ENCODE assay signal across 11 cellular contexts in genomic region chr17:17960500-17961050, GRCh38. TPM values are rescaled to one million over a fixed set of nuclear protein-coding genes. Genes with fewer than 3 reads are reported as not detected.
DNase-seq lines count a peak whose midpoint lies in the region; ATAC-seq, FAIRE-seq and TF ChIP-seq lines count a peak whose summit lies in the region.
"Had no signal": no experiment of that assay in that cellular context is flagged by ENCODE, and none has a peak within 500 bp of the region (broad histone marks: within the 10 kb centered on the region; RNA-seq: fewer than 3 reads in every experiment).

No MANE protein-coding gene starts in this region.

- TF ChIP-seq CTCF in stomach (IDR thresholded peaks at IDR 0.05) = no peak
- TF ChIP-seq CTCF in D721Med (IDR thresholded peaks at IDR 0.05; ENCODE audit: insufficient read depth, missing control alignments) = no peak

- TF ChIP-seq POLR2A in stomach (IDR thresholded peaks at IDR 0.05) = no peak

- no peak for DNase-seq in activated CD4-positive, alpha-beta T cell treated with anti-CD3 and anti-CD28 coated beads for 36 hours
- DNase-seq in activated CD4-positive, alpha-beta T cell treated with anti-CD3 and anti-CD28 coated beads, Interleukin-2, amount 50 U/mL, for 1 hour = no peak
- no peak for DNase-seq in activated T-helper 1 cell treated with anti-CD3 and anti-CD28 coated beads, Interleukin-12 subunit alpha, Interleukin-12 subunit beta, Interleukin-2, Interleukin-4 antibody, amounts not matched to agents 30 ng/mL and 10 ng/mL and 1 ng/mL, durations not matched to agents 14 hours and 24 hours and 36 hours (ENCODE audit: low spot score)
- DNase-seq in immature natural killer cell (no peak), stomach (no peak), NCI-H2029 treated with DMSO at 0.1 percent for 48 hours (lab: John Stamatoyannopoulos, UW) (no peak), D721Med (ENCODE audit: insufficient read length, low spot score) (no peak)
- DNase-seq: mammary epithelial cell, NCI-H446 treated with DMSO at 0.1 percent for 48 hours, SHP77 treated with DMSO at 0.1 percent for 48 hours had no signal

- H3K9me3 Mint-ChIP-seq in activated CD4-positive, alpha-beta T cell treated with anti-CD3 and anti-CD28 coated beads for 36 hours (ENCODE audit: low read depth) = peaks cover 2% of the 10 kb centered on the region
- H3K9me3 Mint-ChIP-seq in activated T-helper 1 cell treated with anti-CD3 and anti-CD28 coated beads, Interleukin-12 subunit alpha, Interleukin-12 subunit beta, Interleukin-2, Interleukin-4 antibody, amounts not matched to agents 30 ng/mL and 10 ng/mL and 1 ng/mL, durations not matched to agents 14 hours and 24 hours and 36 hours = no peaks in the 10 kb centered on the region
- no peaks in the 10 kb centered on the region for H3K9me3 Mint-ChIP-seq in immature natural killer cell

- H3K4me1 ChIP-seq in stomach = peaks cover 21 to 73% (median 50%) of the 10 kb centered on the region in 4 donors

- H3K27ac ChIP-seq in stomach = peak overlapping the region; percentile 23 to 78 (median 75)

- no peaks in the 10 kb centered on the region for H3K27me3 ChIP-seq in stomach

- H3K36me3 ChIP-seq in stomach = peaks cover 0 to 2% (median under 1%) of the 10 kb centered on the region in 4 donors

- no peak for ATAC-seq in activated CD4-positive, alpha-beta T cell treated with anti-CD3 and anti-CD28 coated beads for 36 hours
- ATAC-seq in GM19035 (IDR thresholded peaks at IDR 0.05; ENCODE audit: unreplicated experiment) = no peak

- no peaks in the 10 kb centered on the region for H3K9me3 ChIP-seq in stomach

- POLR2A ChIA-PET in activated CD4-positive, alpha-beta T cell treated with anti-CD3 and anti-CD28 coated beads for 36 hours (lab: Charles Lee) = interaction anchor here (0.6 to 1.2 kb wide), 2 partner anchors 7 to 54 kb away, joined by 3 read pairs; no protein-coding TSS in a partner anchor

- TF ChIP-seq EP300 in stomach (IDR thresholded peaks at IDR 0.05) = no peak

- peak overlapping the region; percentile 95 for H3K27ac Mint-ChIP-seq in activated CD4-positive, alpha-beta T cell treated with anti-CD3 and anti-CD28 coated beads for 36 hours
- H3K27ac Mint-ChIP-seq in activated T-helper 1 cell treated with anti-CD3 and anti-CD28 coated beads, Interleukin-12 subunit alpha, Interleukin-12 subunit beta, Interleukin-2, Interleukin-4 antibody, amounts not matched to agents 30 ng/mL and 10 ng/mL and 1 ng/mL, durations not matched to agents 14 hours and 24 hours and 36 hours = peak overlapping the region; percentile 100
- H3K27ac Mint-ChIP-seq in immature natural killer cell = peak overlapping the region; percentile 54 to 98 (median 90)

- CTCF ChIA-PET in activated CD4-positive, alpha-beta T cell treated with anti-CD3 and anti-CD28 coated beads for 36 hours (lab: Charles Lee) = interaction anchor here (0.6 to 2.0 kb wide), 9 partner anchors 10 to 228 kb away, joined by 3 to 10 read pairs (median 4); partner anchors contain the start of genes DRC3 and TOM1L2

- H3K4me3 Mint-ChIP-seq in activated CD4-positive, alpha-beta T cell treated with anti-CD3 and anti-CD28 coated beads for 36 hours = peak overlapping the region; percentile 71
- peak overlapping the region; percentile 85 for H3K4me3 Mint-ChIP-seq in activated T-helper 1 cell treated with anti-CD3 and anti-CD28 coated beads, Interleukin-12 subunit alpha, Interleukin-12 subunit beta, Interleukin-2, Interleukin-4 antibody, amounts not matched to agents 30 ng/mL and 10 ng/mL and 1 ng/mL, durations not matched to agents 14 hours and 24 hours and 36 hours
- peak overlapping the region in 1 of 5 donors; percentile 84 for H3K4me3 Mint-ChIP-seq in immature natural killer cell

- intact Hi-C loops in activated CD4-positive, alpha-beta T cell treated with anti-CD3 and anti-CD28 coated beads for 36 hours (cut with DNase I, micrococcal nuclease) = loop anchor here in 1 of 2 experiments (2.0 to 5.0 kb wide), 2 partner anchors 210 to 1543 kb away; partner anchors contain the start of gene TRPV2
- intact Hi-C loops in activated T-helper 1 cell treated with anti-CD3 and anti-CD28 coated beads, Interleukin-12 subunit alpha, Interleukin-12 subunit beta, Interleukin-2, Interleukin-4 antibody, amounts not matched to agents 30 ng/mL and 10 ng/mL and 1 ng/mL, durations not matched to agents 14 hours and 24 hours and 36 hours (cut with micrococcal nuclease) = loop anchor here (1.0 kb wide), 1 partner anchor 12 kb away; the partner anchor contains the start of genes DRC3 and TOM1L2
- intact Hi-C loops in stomach (cut with DNase I; ENCODE audit: low total_unique reads) = no loop called here

- H3K4me3 ChIP-seq in stomach = peak overlapping the region in 1 of 4 donors; percentile 2

- peaks cover 68% of the 10 kb centered on the region for H3K4me1 Mint-ChIP-seq in activated CD4-positive, alpha-beta T cell treated with anti-CD3 and anti-CD28 coated beads for 36 hours
- H3K4me1 Mint-ChIP-seq in activated T-helper 1 cell treated with anti-CD3 and anti-CD28 coated beads, Interleukin-12 subunit alpha, Interleukin-12 subunit beta, Interleukin-2, Interleukin-4 antibody, amounts not matched to agents 30 ng/mL and 10 ng/mL and 1 ng/mL, durations not matched to agents 14 hours and 24 hours and 36 hours (ENCODE audit: low read depth) = peaks cover 58% of the 10 kb centered on the region
- peaks cover 41 to 47% of the 10 kb centered on the region in 2 donors for H3K4me1 Mint-ChIP-seq in immature natural killer cell

- no peaks in the 10 kb centered on the region for H3K27me3 Mint-ChIP-seq in activated CD4-positive, alpha-beta T cell treated with anti-CD3 and anti-CD28 coated beads for 36 hours
- no peaks in the 10 kb centered on the region for H3K27me3 Mint-ChIP-seq in activated T-helper 1 cell treated with anti-CD3 and anti-CD28 coated beads, Interleukin-12 subunit alpha, Interleukin-12 subunit beta, Interleukin-2, Interleukin-4 antibody, amounts not matched to agents 30 ng/mL and 10 ng/mL and 1 ng/mL, durations not matched to agents 14 hours and 24 hours and 36 hours (ENCODE audit: insufficient read depth)
- H3K27me3 Mint-ChIP-seq in immature natural killer cell (ENCODE audit: low read depth in 3 of 3) = peaks cover 0 to 2% (median 0%) of the 10 kb centered on the region in 3 donors

- H3K36me3 Mint-ChIP-seq in activated CD4-positive, alpha-beta T cell treated with anti-CD3 and anti-CD28 coated beads for 36 hours (ENCODE audit: low read depth) = peaks cover 7% of the 10 kb centered on the region
- H3K36me3 Mint-ChIP-seq in activated T-helper 1 cell treated with anti-CD3 and anti-CD28 coated beads, Interleukin-12 subunit alpha, Interleukin-12 subunit beta, Interleukin-2, Interleukin-4 antibody, amounts not matched to agents 30 ng/mL and 10 ng/mL and 1 ng/mL, durations not matched to agents 14 hours and 24 hours and 36 hours (ENCODE audit: low read depth) = peaks cover 13% of the 10 kb centered on the region
- peaks cover 0 to 5% (median 4%) of the 10 kb centered on the region in 3 donors for H3K36me3 Mint-ChIP-seq in immature natural killer cell

- WGBS in stomach, 5 donors = 73 to 80% (median 78%) methylated on average over 5 of the region's 5 CpGs

- no peak for FAIRE-seq in D721Med (lab: Jason Lieb, UNC)

RNA-seq across cellular contexts. Expression of gene TOM1L2, which starts 11.6 kb away (rescaled TPM):
- 10 to 100 TPM; 11.3 to 11.9 TPM for total RNA-seq in activated CD4-positive, alpha-beta T cell treated with anti-CD3 and anti-CD28 coated beads for 36 hours
- total RNA-seq in activated T-helper 1 cell treated with anti-CD3 and anti-CD28 coated beads, Interleukin-12 subunit alpha, Interleukin-12 subunit beta, Interleukin-2, Interleukin-4 antibody, amounts not matched to agents 30 ng/mL and 10 ng/mL and 1 ng/mL, durations not matched to agents 14 hours and 24 hours and 36 hours = 9.3 and 10.2 TPM in 2 replicates
- polyA plus RNA-seq in immature natural killer cell (1 to 10 TPM; 1.9 to 6.1 (median 4.2) TPM), stomach (10 to 100 TPM; 13.3 to 24.2 (median 23.1) TPM)
- 100 to 1,000 TPM in 1 of 5 donors, 10 to 100 TPM in 4; 33.8 to 154 (median 51.3) TPM for total RNA-seq in stomach

RNA-seq across cellular contexts. Expression of gene DRC3, which starts 12.1 kb away (rescaled TPM):
- under 1 TPM; 0.11 to 0.18 TPM for total RNA-seq in activated CD4-positive, alpha-beta T cell treated with anti-CD3 and anti-CD28 coated beads for 36 hours
- not detected in 2 replicates for total RNA-seq in activated T-helper 1 cell treated with anti-CD3 and anti-CD28 coated beads, Interleukin-12 subunit alpha, Interleukin-12 subunit beta, Interleukin-2, Interleukin-4 antibody, amounts not matched to agents 30 ng/mL and 10 ng/mL and 1 ng/mL, durations not matched to agents 14 hours and 24 hours and 36 hours
- polyA plus RNA-seq in immature natural killer cell = 1 to 10 TPM in 1 of 3 donors, under 1 TPM in 1, not detected in 1; 0.52 to 2.1 TPM
- 10 to 100 TPM in 1 of 5 donors, 1 to 10 TPM in 3, not detected in 1; 1.1 to 16.5 (median 2.2) TPM for total RNA-seq in stomach
- 1 to 10 TPM; 1.6 to 6.4 (median 1.7) TPM for polyA plus RNA-seq in stomach
